18 cellular contexts compared by ENCODE assay signal in genomic region chr6:24988562-24988961, GRCh38.
"Had no signal": no experiment of that assay in that cellular context is flagged by ENCODE, and none has a peak within 500 bp of the region (broad histone marks: within the 10 kb centered on the region; RNA-seq: fewer than 3 reads in every experiment).

No MANE protein-coding gene starts in this region.

- H3K4me3 ChIP-seq: body of pancreas, colonic mucosa, pancreas, tibial artery, uterus had no signal

- H3K27me3 ChIP-seq: body of pancreas, colonic mucosa, pancreas, tibial artery, uterus had no signal

- H3K27ac ChIP-seq: body of pancreas, colonic mucosa, pancreas, tibial artery, uterus had no signal

- H3K4me1 ChIP-seq: body of pancreas, colonic mucosa, pancreas, tibial artery, uterus had no signal

- ATAC-seq: activated CD8-positive, alpha-beta memory T cell treated with anti-CD3 and anti-CD28 coated beads, Interleukin-2, amount 10 ng/mL, durations not matched to agents 7 days and 5 days; activated naive CD4-positive, alpha-beta T cell treated with anti-CD3 and anti-CD28 coated beads, Interleukin-2, amount 50 U/mL, for 72 hours; body of pancreas; esophagus mucosa; left lobe of liver; pancreas; stimulated activated naive B cell treated with anti-CD40 and anti-IgM and Interleukin-4, amounts not matched to agents 10 μg/mL and 1 μg/mL and 100 μg/mL, for 72 hours had no signal

- H3K9me3 ChIP-seq: body of pancreas, colonic mucosa, pancreas, tibial artery, uterus had no signal

- H3K27me3 Mint-ChIP-seq: activated CD4-positive, alpha-beta memory T cell treated with anti-CD3 and anti-CD28 coated beads for 36 hours; activated CD8-positive, alpha-beta memory T cell treated with anti-CD3 and anti-CD28 coated beads, Interleukin-2, amount 10 ng/mL, durations not matched to agents 7 days and 5 days; stimulated activated naive B cell treated with anti-CD40 and anti-IgM and Interleukin-4, amounts not matched to agents 10 μg/mL and 1 μg/mL and 100 μg/mL, for 72 hours had no signal

- H3K27ac Mint-ChIP-seq: activated CD4-positive, alpha-beta memory T cell treated with anti-CD3 and anti-CD28 coated beads for 36 hours; activated CD8-positive, alpha-beta memory T cell treated with anti-CD3 and anti-CD28 coated beads, Interleukin-2, amount 10 ng/mL, durations not matched to agents 7 days and 5 days; activated naive CD4-positive, alpha-beta T cell treated with anti-CD3 and anti-CD28 coated beads, Interleukin-2, amount 50 U/mL, for 72 hours had no signal

- H3K4me3 Mint-ChIP-seq: activated CD4-positive, alpha-beta memory T cell treated with anti-CD3 and anti-CD28 coated beads for 36 hours; activated CD8-positive, alpha-beta memory T cell treated with anti-CD3 and anti-CD28 coated beads, Interleukin-2, amount 10 ng/mL, durations not matched to agents 7 days and 5 days; stimulated activated naive B cell treated with anti-CD40 and anti-IgM and Interleukin-4, amounts not matched to agents 10 μg/mL and 1 μg/mL and 100 μg/mL, for 72 hours had no signal

- DNase-seq: activated CD4-positive, alpha-beta memory T cell treated with anti-CD3 and anti-CD28 coated beads for 36 hours; activated CD8-positive, alpha-beta memory T cell treated with anti-CD3 and anti-CD28 coated beads, Interleukin-2, amount 10 ng/mL, durations not matched to agents 7 days and 5 days; activated effector memory CD4-positive, alpha-beta T cell treated with Interleukin-2 at 50 U/mL for 16 hours; activated T-cell treated with anti-CD3 and anti-CD28 coated beads, Interleukin-2, amount 50 U/mL, for 1 hour; amygdala; body of pancreas; caudate nucleus; colonic mucosa; islet precursor cell; pancreas; stimulated activated CD4-positive, alpha-beta T cell treated with anti-CD3 and anti-CD28 coated beads, Interleukin-2, amount 100 ng/mL, for 48 hours; stimulated activated naive B cell treated with anti-CD40 and anti-IgM and Interleukin-4, amounts not matched to agents 10 μg/mL and 1 μg/mL and 100 μg/mL, for 72 hours; T1000; tibial artery; uterus had no signal
